19 cellular contexts compared by ENCODE assay signal in genomic region chr13:73520566-73521290, GRCh38.
A peak's percentile ranks its signal among the peaks of the same experiment; 100 is the strongest.
DNase-seq lines count a peak whose midpoint lies in the region; ATAC-seq, FAIRE-seq and TF ChIP-seq lines count a peak whose summit lies in the region.
"Had no signal": no experiment of that assay in that cellular context is flagged by ENCODE, and none has a peak within 500 bp of the region (broad histone marks: within the 10 kb centered on the region; RNA-seq: fewer than 3 reads in every experiment).

No MANE protein-coding gene starts in this region.

- H3K36me3 ChIP-seq in small intestine (ENCODE audit: control insufficient read depth in 2 of 2, insufficient read depth in 2 of 2, low read length in 2 of 2), result no peaks in the 10 kb centered on the region
- H3K36me3 ChIP-seq: esophagus squamous epithelium, heart left ventricle, suprapubic skin had no signal

- intact Hi-C loops in activated CD4-positive, alpha-beta T cell treated with anti-CD3 and anti-CD28 coated beads, Interleukin-2, amount 10 ng/mL, durations not matched to agents 24 days and 14 days (cut with micrococcal nuclease), result loop anchor here (2.0 kb wide), 1 partner anchor 196 kb away; no protein-coding TSS in a partner anchor
- intact Hi-C loops in Calu3 (cut with micrococcal nuclease; ENCODE audit: unreplicated experiment), result no loop called here

- CTCF ChIA-PET in Calu3 (lab: Charles Lee), result no interaction called here

- H3K4me3 Mint-ChIP-seq in activated CD4-positive, alpha-beta T cell treated with anti-CD3 and anti-CD28 coated beads, Interleukin-2, amount 10 ng/mL, durations not matched to agents 24 days and 14 days, result peak overlapping the region; percentile 78
- peak overlapping the region; percentile 53 for H3K4me3 Mint-ChIP-seq in activated naive CD8-positive, alpha-beta T cell treated with anti-CD3 and anti-CD28 coated beads, Interleukin-2, amount 50 U/mL, for 24 hours
- H3K4me3 Mint-ChIP-seq in Calu3 (ENCODE audit: low read depth, unreplicated experiment), result no peak overlapping the region
- H3K4me3 Mint-ChIP-seq: dendritic cell treated with granulocyte-macrophage colony-stimulating factor and Interleukin-4, amounts not matched to agents 40 ng/mL and 50 ng/mL, for 4 days had no signal

- H3K4me1 Mint-ChIP-seq in activated CD4-positive, alpha-beta T cell treated with anti-CD3 and anti-CD28 coated beads, Interleukin-2, amount 10 ng/mL, durations not matched to agents 24 days and 14 days, result peaks cover 20% of the 10 kb centered on the region
- H3K4me1 Mint-ChIP-seq in activated naive CD8-positive, alpha-beta T cell treated with anti-CD3 and anti-CD28 coated beads, Interleukin-2, amount 50 U/mL, for 24 hours, result peaks cover 16% of the 10 kb centered on the region
- H3K4me1 Mint-ChIP-seq in Calu3 (ENCODE audit: low read depth, unreplicated experiment), result no peaks in the 10 kb centered on the region

- peak; percentile 31 for ATAC-seq in activated naive CD8-positive, alpha-beta T cell treated with anti-CD3 and anti-CD28 coated beads, Interleukin-2, amount 50 U/mL, for 24 hours
- ATAC-seq: heart left ventricle had no signal

- H3K27ac Mint-ChIP-seq in activated CD4-positive, alpha-beta T cell treated with anti-CD3 and anti-CD28 coated beads, Interleukin-2, amount 10 ng/mL, durations not matched to agents 24 days and 14 days, result peak overlapping the region; percentile 83
- peak overlapping the region; percentile 75 for H3K27ac Mint-ChIP-seq in activated naive CD8-positive, alpha-beta T cell treated with anti-CD3 and anti-CD28 coated beads, Interleukin-2, amount 50 U/mL, for 24 hours
- no peak overlapping the region for H3K27ac Mint-ChIP-seq in Calu3 (ENCODE audit: unreplicated experiment)
- H3K27ac Mint-ChIP-seq: dendritic cell treated with granulocyte-macrophage colony-stimulating factor and Interleukin-4, amounts not matched to agents 40 ng/mL and 50 ng/mL, for 4 days had no signal

- FAIRE-seq in small intestine (lab: Jason Lieb, UNC), result no peak
- FAIRE-seq: G401.6 had no signal

- TF ChIP-seq CTCF in Calu3 (IDR thresholded peaks at IDR 0.05; ENCODE audit: unreplicated experiment), result no peak

- no peak overlapping the region for H3K27ac ChIP-seq in small intestine (ENCODE audit: low read depth in 1 of 2, low read length in 1 of 2)
- H3K27ac ChIP-seq: esophagus squamous epithelium, heart left ventricle, SK-N-MC, suprapubic skin had no signal

- no peaks in the 10 kb centered on the region for H3K27me3 Mint-ChIP-seq in activated CD4-positive, alpha-beta T cell treated with anti-CD3 and anti-CD28 coated beads, Interleukin-2, amount 10 ng/mL, durations not matched to agents 24 days and 14 days
- no peaks in the 10 kb centered on the region for H3K27me3 Mint-ChIP-seq in activated naive CD8-positive, alpha-beta T cell treated with anti-CD3 and anti-CD28 coated beads, Interleukin-2, amount 50 U/mL, for 24 hours
- no peaks in the 10 kb centered on the region for H3K27me3 Mint-ChIP-seq in Calu3 (ENCODE audit: unreplicated experiment)
- H3K27me3 Mint-ChIP-seq: dendritic cell treated with granulocyte-macrophage colony-stimulating factor and Interleukin-4, amounts not matched to agents 40 ng/mL and 50 ng/mL, for 4 days had no signal

- no peaks in the 10 kb centered on the region for H3K27me3 ChIP-seq in small intestine (ENCODE audit: control insufficient read depth in 2 of 2, insufficient read depth in 2 of 2, low read length in 2 of 2)
- H3K27me3 ChIP-seq: esophagus squamous epithelium, heart left ventricle, suprapubic skin had no signal

- DNase-seq in activated CD4-positive, alpha-beta T cell treated with anti-CD3 and anti-CD28 coated beads, Interleukin-2, amount 10 ng/mL, durations not matched to agents 24 days and 14 days, result peak; percentile 65
- DNase-seq in activated CD4-positive, alpha-beta T cell treated with anti-CD3 and anti-CD28 coated beads for 1 hour, result no peak
- peak; percentile 3 for DNase-seq in SK-MEL-5 (ENCODE audit: low read depth, low spot score)
- peak; percentile 3 for DNase-seq in activated naive CD8-positive, alpha-beta T cell treated with anti-CD3 and anti-CD28 coated beads, Interleukin-2, amount 50 U/mL, for 24 hours
- peak; percentile 27 for DNase-seq in small intestine
- DNase-seq in Calu3, result no peak
- no peak for DNase-seq in NCI-H82 (lab: John Stamatoyannopoulos, UW)
- no peak for DNase-seq in hypothalamus (lab: John Stamatoyannopoulos, UW)
- DNase-seq: ACHN, esophagus squamous epithelium, heart left ventricle, KBM-7, midbrain, NCI-H226, posterior cingulate gyrus had no signal

- no peaks in the 10 kb centered on the region for H3K4me1 ChIP-seq in small intestine (ENCODE audit: control insufficient read depth in 2 of 2, insufficient read depth in 1 of 2, low read depth in 1 of 2, low read length in 1 of 2)
- H3K4me1 ChIP-seq: heart left ventricle had no signal

- no peak overlapping the region for H3K4me3 ChIP-seq in small intestine (ENCODE audit: low read depth in 1 of 2, low read length in 2 of 2)
- H3K4me3 ChIP-seq: esophagus squamous epithelium, heart left ventricle, SK-N-MC, suprapubic skin had no signal

- in situ Hi-C loops in SK-MEL-5 (cut with HindIII; ENCODE audit: low pct_unique_long_range_greater_than_20kb, low sequenced_read_pairs), result no loop called here

- no TSS peak for BruUV-seq in Calu3 (replicated peaks; lab: Mats Ljungman, UMichigan)

- no peaks in the 10 kb centered on the region for H3K9me3 ChIP-seq in small intestine (ENCODE audit: control insufficient read depth, low read depth)
- H3K9me3 ChIP-seq: esophagus squamous epithelium, heart left ventricle, suprapubic skin had no signal

- 45 to 60% (median 55%) methylated on average over 8 of the region's 8 CpGs for WGBS in small intestine, 3 donors

- peaks cover 10% of the 10 kb centered on the region for H3K9me3 Mint-ChIP-seq in activated CD4-positive, alpha-beta T cell treated with anti-CD3 and anti-CD28 coated beads, Interleukin-2, amount 10 ng/mL, durations not matched to agents 24 days and 14 days
- peaks cover 7% of the 10 kb centered on the region for H3K9me3 Mint-ChIP-seq in activated naive CD8-positive, alpha-beta T cell treated with anti-CD3 and anti-CD28 coated beads, Interleukin-2, amount 50 U/mL, for 24 hours
- H3K9me3 Mint-ChIP-seq in Calu3 (ENCODE audit: low read depth, unreplicated experiment), result peaks cover 2% of the 10 kb centered on the region
- H3K9me3 Mint-ChIP-seq: dendritic cell treated with granulocyte-macrophage colony-stimulating factor and Interleukin-4, amounts not matched to agents 40 ng/mL and 50 ng/mL, for 4 days had no signal

- H3K36me3 Mint-ChIP-seq in activated CD4-positive, alpha-beta T cell treated with anti-CD3 and anti-CD28 coated beads, Interleukin-2, amount 10 ng/mL, durations not matched to agents 24 days and 14 days (ENCODE audit: low read depth), result no peaks in the 10 kb centered on the region
- H3K36me3 Mint-ChIP-seq in activated naive CD8-positive, alpha-beta T cell treated with anti-CD3 and anti-CD28 coated beads, Interleukin-2, amount 50 U/mL, for 24 hours (ENCODE audit: low read depth), result no peaks in the 10 kb centered on the region
- H3K36me3 Mint-ChIP-seq in Calu3 (ENCODE audit: insufficient read depth, unreplicated experiment), result no peaks in the 10 kb centered on the region

Comparison
In these comparisons a context has a peak if more than half of its experiments do, and no peak if none do; other contexts are left out.
1. DNase-seq: peak in activated CD4-positive, alpha-beta T cell treated with anti-CD3 and anti-CD28 coated beads, Interleukin-2, amount 10 ng/mL, durations not matched to agents 24 days and 14 days (single experiment), SK-MEL-5 (single experiment), activated naive CD8-positive, alpha-beta T cell treated with anti-CD3 and anti-CD28 coated beads, Interleukin-2, amount 50 U/mL, for 24 hours (single experiment) and small intestine (single experiment); none in activated CD4-positive, alpha-beta T cell treated with anti-CD3 and anti-CD28 coated beads for 1 hour (single experiment), Calu3 (single experiment), NCI-H82 (single experiment) and hypothalamus (0 of 51).